Comparison of ENCODE assay signal across 1 cellular context in the genomic region with DNA sequence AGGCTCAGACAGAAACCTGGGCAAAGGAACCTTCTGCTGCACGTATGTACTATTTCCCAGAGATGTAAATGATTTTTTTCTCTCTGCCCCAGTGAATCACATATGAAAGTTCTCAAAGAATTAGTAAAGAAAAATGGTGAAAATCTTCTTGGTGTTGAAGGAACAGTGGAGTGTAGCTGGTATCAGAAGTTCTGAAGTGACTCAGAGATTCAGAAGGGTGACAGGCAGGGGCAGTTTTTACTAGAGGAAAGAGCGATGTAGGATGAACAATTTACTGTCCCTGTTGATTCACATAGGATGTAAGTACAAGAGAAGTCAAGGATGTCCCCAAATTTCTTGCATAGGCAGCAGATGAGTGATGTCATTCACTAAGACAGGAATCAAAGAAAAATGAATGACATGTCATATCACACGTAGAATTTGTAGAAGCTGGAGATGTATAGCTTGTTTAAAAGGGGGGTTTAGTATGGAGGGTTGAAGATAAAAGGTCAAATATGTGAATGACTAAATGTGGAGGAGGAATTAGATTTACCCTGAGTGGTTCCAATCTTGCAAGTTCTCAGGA.
TF ChIP-seq lines count a peak whose summit lies in the region.

No MANE protein-coding gene starts in this region.

TF ChIP-seq in endothelial cell of umbilical vein, 7 proteins besides CTCF, POLR2A, EP300 and RAD21:
- TF ChIP-seq, protein P1, sequence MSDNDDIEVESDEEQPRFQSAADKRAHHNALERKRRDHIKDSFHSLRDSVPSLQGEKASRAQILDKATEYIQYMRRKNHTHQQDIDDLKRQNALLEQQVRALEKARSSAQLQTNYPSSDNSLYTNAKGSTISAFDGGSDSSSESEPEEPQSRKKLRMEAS (IDR thresholded peaks at IDR 0.05; ENCODE audit: insufficient read depth, insufficient read length): no peak
- no peak for TF ChIP-seq GATA2 (IDR thresholded peaks at IDR 0.05; ENCODE audit: insufficient read depth, insufficient read length, low read depth, low read length)
- TF ChIP-seq FOS (IDR thresholded peaks at IDR 0.05; ENCODE audit: borderline replicate concordance, insufficient read depth, low read length): peak; percentile 4
- TF ChIP-seq MYC (IDR thresholded peaks at IDR 0.05; ENCODE audit: low read depth, low read length): no peak
